In genomic region chr10:119346063-119346835, GRCh38 we compare ENCODE assay signal across 23 cellular contexts.
DNase-seq lines count a peak whose midpoint lies in the region; ATAC-seq, FAIRE-seq and TF ChIP-seq lines count a peak whose summit lies in the region.
"Had no signal": no experiment of that assay in that cellular context is flagged by ENCODE, and none has a peak within 500 bp of the region (broad histone marks: within the 10 kb centered on the region; RNA-seq: fewer than 3 reads in every experiment).

No MANE protein-coding gene starts in this region.

- no peak overlapping the region for H3K23ac ChIP-seq in H1 (ENCODE audit: insufficient read length)

- in situ Hi-C loops in ACHN (cut with HindIII; ENCODE audit: low pct_ligation_motif_present, low pct_unique_long_range_greater_than_20kb, low sequenced_read_pairs), result no loop called here

- no peak overlapping the region for H2BK5ac ChIP-seq in H1 (ENCODE audit: low read depth, low read length)

- no peak for FAIRE-seq in H1 (lab: Jason Lieb, UNC)
- FAIRE-seq: RCC 7860 had no signal

- no peak overlapping the region for H3K4ac ChIP-seq in H1 (replicated peaks; ENCODE audit: insufficient read length, low read depth, low read length)

- H2AK5ac ChIP-seq in H1 (ENCODE audit: low read depth, low read length), result no peak overlapping the region

- POLR2A ChIA-PET in A673 (lab: Charles Lee; ENCODE audit: low non-redundant PET), result no interaction called here
- POLR2A ChIA-PET in H1 (lab: Charles Lee; ENCODE audit: partially characterized antibody), result interaction anchor here (1.0 to 1.1 kb wide), 2 partner anchors 10 to 11 kb away, joined by 3 to 8 read pairs; no protein-coding TSS in a partner anchor

- no peak overlapping the region for H3K4me3 Mint-ChIP-seq in GM23338
- H3K4me3 Mint-ChIP-seq: activated CD4-positive, alpha-beta T cell treated with anti-CD3 and anti-CD28 coated beads, Interleukin-2, amount 10 ng/mL, durations not matched to agents 24 days and 14 days; activated naive CD8-positive, alpha-beta T cell treated with anti-CD3 and anti-CD28 coated beads, Interleukin-2, amount 50 U/mL, for 24 hours; brain; CD8-positive, alpha-beta memory T cell had no signal

- no peaks in the 10 kb centered on the region for H3K9me2 ChIP-seq in GM23338 (ENCODE audit: insufficient read depth)

- no peak for TF ChIP-seq RAD21 in H1 (IDR thresholded peaks at IDR 0.05 in 1 of 2, conservative IDR thresholded peaks at IDR 0.05 in 1 of 2; ENCODE audit: low read depth in 2 of 2, low read length in 2 of 2)

- no peaks in the 10 kb centered on the region for H3K79me1 ChIP-seq in H1 (ENCODE audit: low read depth, low read length)

- no peak overlapping the region for H3K4me3 ChIP-seq in A673 (ENCODE audit: low read depth, low read length, poor library complexity, severe bottlenecking)
- no peak overlapping the region for H3K4me3 ChIP-seq in GM23338
- no peak overlapping the region for H3K4me3 ChIP-seq in H1 (ENCODE audit: extremely low read depth in 1 of 4, insufficient read depth in 2 of 4, low read depth in 3 of 4, low read length in 4 of 4)
- H3K4me3 ChIP-seq in upper lobe of left lung, result no peak overlapping the region
- no peak overlapping the region for H3K4me3 ChIP-seq in smooth muscle cell
- H3K4me3 ChIP-seq: colonic mucosa, lung, right lobe of liver had no signal

- CTCF ChIA-PET in A673 (lab: Charles Lee) (no interaction called here), H1 (lab: Charles Lee; ENCODE audit: partially characterized antibody) (interaction anchor here (0.9 to 2.7 kb wide), 5 partner anchors 10 to 206 kb away, joined by 3 to 8 read pairs (median 3); no protein-coding TSS in a partner anchor)

- H3K27me3 ChIP-seq in A673 (replicated peaks; ENCODE audit: insufficient read depth, low read depth, low read length, poor library complexity) (no peaks in the 10 kb centered on the region), GM23338 (ENCODE audit: insufficient read depth) (no peaks in the 10 kb centered on the region), H1 (replicated peaks in 1 of 4; ENCODE audit: control insufficient read depth in 3 of 4, extremely low read depth in 1 of 4, insufficient read depth in 3 of 4, low read length in 3 of 4) (no peaks in the 10 kb centered on the region), upper lobe of left lung (no peaks in the 10 kb centered on the region), smooth muscle cell (ENCODE audit: low read depth) (no peaks in the 10 kb centered on the region)
- H3K27me3 ChIP-seq: colonic mucosa, right lobe of liver had no signal

- no peak overlapping the region for H2AFZ ChIP-seq in GM23338
- no peak overlapping the region for H2AFZ ChIP-seq in H1 (ENCODE audit: low read length)
- H2AFZ ChIP-seq in smooth muscle cell (ENCODE audit: low read depth), result no peak overlapping the region

- H4K91ac ChIP-seq in H1 (replicated peaks; ENCODE audit: insufficient read length, low read length), result no peak overlapping the region

- H3K9me3 Mint-ChIP-seq in GM23338, result peaks cover 7% of the 10 kb centered on the region; the same call in 2 of the 3 replicates
- H3K9me3 Mint-ChIP-seq: activated CD4-positive, alpha-beta T cell treated with anti-CD3 and anti-CD28 coated beads, Interleukin-2, amount 10 ng/mL, durations not matched to agents 24 days and 14 days had no signal

- H2BK12ac ChIP-seq in H1 (ENCODE audit: low read depth, low read length), result no peak overlapping the region

- no TSS peak for BruUV-seq in A673 (replicated peaks; lab: Mats Ljungman, UMichigan)

- ATAC-seq in GM23338 (peak; percentile 39; the same call in 2 of the 3 replicates), upper lobe of left lung (ENCODE audit: low FRiP score in 2 of 2) (no peak)
- ATAC-seq: activated naive CD8-positive, alpha-beta T cell treated with anti-CD3 and anti-CD28 coated beads, Interleukin-2, amount 50 U/mL, for 24 hours had no signal

- no peak overlapping the region for H2BK120ac ChIP-seq in H1 (replicated peaks; ENCODE audit: low read depth, low read length)

- H3K36me3 Mint-ChIP-seq in GM23338 (ENCODE audit: low read depth), result no peaks in the 10 kb centered on the region

- no peak overlapping the region for H3K18ac ChIP-seq in H1 (ENCODE audit: extremely low read depth, low read length)

- 0 out of 2 replicates have a peak overlapping the region, but pooled peaks have one; percentile 38 for H4K8ac ChIP-seq in H1 (ENCODE audit: extremely low read depth, insufficient read depth, low read length)

- H3K79me2 ChIP-seq in GM23338 (replicated peaks; ENCODE audit: insufficient read depth) (no peaks in the 10 kb centered on the region), H1 (ENCODE audit: control insufficient read depth in 1 of 2, insufficient read depth in 2 of 2, low read length in 2 of 2) (no peaks in the 10 kb centered on the region), smooth muscle cell (ENCODE audit: low read depth) (no peaks in the 10 kb centered on the region)

- H3K27me3 Mint-ChIP-seq in GM23338 (ENCODE audit: insufficient read depth, low read depth, poor library complexity), result peaks cover 4% of the 10 kb centered on the region
- H3K27me3 Mint-ChIP-seq: activated CD4-positive, alpha-beta T cell treated with anti-CD3 and anti-CD28 coated beads, Interleukin-2, amount 10 ng/mL, durations not matched to agents 24 days and 14 days; activated naive CD8-positive, alpha-beta T cell treated with anti-CD3 and anti-CD28 coated beads, Interleukin-2, amount 50 U/mL, for 24 hours; brain; CD8-positive, alpha-beta memory T cell had no signal

- TF ChIP-seq EP300 in H1 (IDR thresholded peaks at IDR 0.05; ENCODE audit: borderline replicate concordance in 1 of 2, low read depth in 2 of 2, low read length in 2 of 2), result no peak
- TF ChIP-seq EP300 in upper lobe of left lung (IDR thresholded peaks at IDR 0.05), result no peak

- H3F3A ChIP-seq in GM23338 (replicated peaks; ENCODE audit: low read depth) (no peaks in the 10 kb centered on the region), smooth muscle cell (ENCODE audit: low read depth) (no peaks in the 10 kb centered on the region)

- intact Hi-C loops in A673 (cut with micrococcal nuclease; ENCODE audit: unreplicated experiment), result no loop called here

- no peak overlapping the region for H3K14ac ChIP-seq in H1 (ENCODE audit: insufficient read length)

- H3K4me1 ChIP-seq in A673 (ENCODE audit: insufficient read depth, low read length, poor library complexity, severe bottlenecking) (peaks cover 77% of the 10 kb centered on the region), GM23338 (ENCODE audit: insufficient read depth) (no peaks in the 10 kb centered on the region), H1 (replicated peaks in 1 of 4; ENCODE audit: control insufficient read depth in 3 of 4, insufficient read depth in 4 of 4, low read length in 3 of 4) (no peaks in the 10 kb centered on the region), upper lobe of left lung (peaks cover 34 to 44% (median 39%) of the 10 kb centered on the region in 4 donors), smooth muscle cell (ENCODE audit: low read depth) (no peaks in the 10 kb centered on the region)
- H3K4me1 ChIP-seq: colonic mucosa had no signal

- no peak overlapping the region for H4K5ac ChIP-seq in H1 (ENCODE audit: insufficient read length, low read depth, low read length)

- H2BK20ac ChIP-seq in H1 (ENCODE audit: low read length), result no peak overlapping the region

- H3K36me3 ChIP-seq in A673 (ENCODE audit: insufficient read depth, low read length, poor library complexity, severe bottlenecking), result peaks cover 15% of the 10 kb centered on the region
- H3K36me3 ChIP-seq in GM23338 (ENCODE audit: insufficient read depth), result no peaks in the 10 kb centered on the region
- H3K36me3 ChIP-seq in H1 (ENCODE audit: control insufficient read depth in 2 of 4, insufficient read depth in 4 of 4, low read length in 3 of 4), result no peaks in the 10 kb centered on the region
- H3K36me3 ChIP-seq in upper lobe of left lung, result peaks cover 0 to 8% (median 0%) of the 10 kb centered on the region in 4 donors
- no peaks in the 10 kb centered on the region for H3K36me3 ChIP-seq in smooth muscle cell (ENCODE audit: low read depth)
- H3K36me3 ChIP-seq: colonic mucosa, right lobe of liver had no signal

- H3K9me3 ChIP-seq in A673 (ENCODE audit: low read depth, low read length, poor library complexity, severe bottlenecking), result peaks cover 4% of the 10 kb centered on the region
- H3K9me3 ChIP-seq in H1 (ENCODE audit: insufficient read depth in 2 of 2, low read depth in 1 of 2, low read length in 1 of 2), result peaks cover under 1 to 2% of the 10 kb centered on the region in 2 experiments; a peak in 1 of 4 replicates
- no peaks in the 10 kb centered on the region for H3K9me3 ChIP-seq in upper lobe of left lung
- H3K9me3 ChIP-seq in smooth muscle cell (replicated peaks; ENCODE audit: low read depth), result no peaks in the 10 kb centered on the region
- H3K9me3 ChIP-seq: colonic mucosa, right lobe of liver had no signal

- H4K20me1 ChIP-seq in GM23338 (replicated peaks; ENCODE audit: insufficient read depth) (no peaks in the 10 kb centered on the region), H1 (replicated peaks in 1 of 2; ENCODE audit: control insufficient read depth in 1 of 2, insufficient read depth in 2 of 2, low read length in 2 of 2) (peaks cover 0 to 3% of the 10 kb centered on the region in 2 experiments), smooth muscle cell (ENCODE audit: low read depth) (peaks cover 13% of the 10 kb centered on the region)

- no peak overlapping the region for H3K9ac ChIP-seq in H1 (replicated peaks in 1 of 4; ENCODE audit: extremely low read depth in 1 of 4, low read depth in 3 of 4, low read length in 3 of 4)
- H3K9ac ChIP-seq in smooth muscle cell (ENCODE audit: low read depth), result no peak overlapping the region

- H3K27ac ChIP-seq in A673 (ENCODE audit: low read depth, low read length, poor library complexity, severe bottlenecking) (peak overlapping the region; percentile 91), GM23338 (ENCODE audit: low read depth) (no peak overlapping the region), H1 (ENCODE audit: low read depth, low read length) (no peak overlapping the region), upper lobe of left lung (peak overlapping the region in 1 of 4 donors; percentile 31), smooth muscle cell (ENCODE audit: low read depth) (no peak overlapping the region)
- H3K27ac ChIP-seq: colonic mucosa, right lobe of liver had no signal

- H3K27ac Mint-ChIP-seq in GM23338, result no peak overlapping the region
- H3K27ac Mint-ChIP-seq: activated naive CD8-positive, alpha-beta T cell treated with anti-CD3 and anti-CD28 coated beads, Interleukin-2, amount 50 U/mL, for 24 hours; activated T-helper 2 cell treated with anti-CD3 and anti-CD28 coated beads, Interferon-gamma antibody, Interleukin-2, Interleukin-4, amounts not matched to agents 10 μg/mL and 5 μg/mL and 100 μg/mL, durations not matched to agents 14 hours and 24 hours and 36 hours; brain had no signal

- TF ChIP-seq CTCF in A673 (conservative IDR thresholded peaks at IDR 0.05; ENCODE audit: low read depth, low read length), result no peak
- no peak for TF ChIP-seq CTCF in GM23338 (conservative IDR thresholded peaks at IDR 0.05; ENCODE audit: low read depth in 2 of 2)
- no peak for TF ChIP-seq CTCF in H1 (IDR thresholded peaks at IDR 0.05; ENCODE audit: control extremely low read depth in 1 of 3, insufficient read depth in 1 of 3, low read depth in 1 of 3, low read length in 3 of 3)
- TF ChIP-seq CTCF in upper lobe of left lung (IDR thresholded peaks at IDR 0.05), result no peak
- no peak for TF ChIP-seq CTCF in smooth muscle cell (IDR thresholded peaks at IDR 0.05; ENCODE audit: borderline replicate concordance, insufficient read depth, poor library complexity, severe bottlenecking)

- WGBS in H1 (ENCODE audit: extremely low coverage in 1 of 2, insufficient coverage in 1 of 2, insufficient read length in 1 of 2, insufficient replicate concordance in 2 of 2, low coverage in 1 of 2, low lambda C conversion rate in 2 of 2, missing lambda C conversion rate in 1 of 2), 2 experiments, result 89% methylated on average over 16 of the region's 16 CpGs; no CpG with 5 or more reads in 1 of the 2 experiments
- WGBS in upper lobe of left lung, 2 donors, result 92 to 97% methylated on average over 9 to 16 of the region's 16 CpGs
- 84% methylated on average over 16 of the region's 16 CpGs for WGBS in smooth muscle cell (ENCODE audit: low lambda C conversion rate)

- H3K4me1 Mint-ChIP-seq in GM23338, result peaks cover 4% of the 10 kb centered on the region; the same call in 2 of the 3 replicates

- no peak overlapping the region for H3K56ac ChIP-seq in H1 (replicated peaks; ENCODE audit: insufficient read length, low read depth, low read length)

- H2BK15ac ChIP-seq in H1 (ENCODE audit: low read length), result no peak overlapping the region

- no peaks in the 10 kb centered on the region for H3K23me2 ChIP-seq in H1 (ENCODE audit: low read depth, low read length)

- H3K4me2 ChIP-seq in GM23338 (no peak overlapping the region), H1 (ENCODE audit: insufficient read depth in 1 of 2, low read depth in 2 of 2, low read length in 2 of 2) (no peak overlapping the region), smooth muscle cell (no peak overlapping the region)

- TF ChIP-seq POLR2A in H1 (IDR thresholded peaks at IDR 0.05; ENCODE audit: control extremely low read depth in 1 of 2, low read depth in 2 of 2, low read length in 2 of 2) (no peak), upper lobe of left lung (IDR thresholded peaks at IDR 0.05) (no peak)

- DNase-seq in A673 (ENCODE audit: low spot score), result peak; percentile 83
- no peak for DNase-seq in GM23338 (ENCODE audit: low spot score)
- no peak for DNase-seq in H1 (ENCODE audit: low read depth in 1 of 2, low spot score in 2 of 2)
- peak; percentile 55 for DNase-seq in myocyte (ENCODE audit: low read depth)
- DNase-seq in upper lobe of left lung, result no peak
- no peak for DNase-seq in smooth muscle cell (lab: John Stamatoyannopoulos, UW; ENCODE audit: unreplicated experiment)
- DNase-seq in ACHN, result no peak
- DNase-seq in CD1c-positive myeloid dendritic cell (ENCODE audit: extremely low spot score), result no peak
- DNase-seq: activated CD4-positive, alpha-beta T cell treated with anti-CD3 and anti-CD28 coated beads, Interleukin-2, amount 10 ng/mL, durations not matched to agents 24 days and 14 days; activated naive CD8-positive, alpha-beta T cell treated with anti-CD3 and anti-CD28 coated beads, Interleukin-2, amount 50 U/mL, for 24 hours; colonic mucosa; DMS79 treated with DMSO at 0.1 percent for 48 hours; KBM-7; MV-4-11; NCI-H1694 treated with DMSO at 0.1 percent for 48 hours; NCI-H345; NK-92 treated with Interleukin-12 subunit alpha and Interleukin-12 subunit beta, amount 100 ng/mL, for 24 hours had no signal

Comparison
In these comparisons a context has a peak if more than half of its experiments do, and no peak if none do; other contexts are left out.
1. DNase-seq: peak in A673 (single experiment) and myocyte (single experiment); none in GM23338 (single experiment), H1 (0 of 2), upper lobe of left lung (0 of 2), smooth muscle cell (single experiment), ACHN (single experiment) and CD1c-positive myeloid dendritic cell (single experiment).